ENCODE assay signal across 29 cellular contexts in genomic region chr4:100224701-100225100, GRCh38. TPM values are rescaled to one million over a fixed set of nuclear protein-coding genes. Genes with fewer than 3 reads are reported as not detected.
"Had no signal": no experiment of that assay in that cellular context is flagged by ENCODE, and none has a peak within 500 bp of the region (broad histone marks: within the 10 kb centered on the region; RNA-seq: fewer than 3 reads in every experiment).

No MANE protein-coding gene starts in this region.

- H3K36me3 ChIP-seq: ovary, right lobe of liver, sigmoid colon, stomach, thoracic aorta, thyroid gland, tibial nerve, upper lobe of left lung, vagina had no signal

- H3K4me3 ChIP-seq: ovary, psoas muscle, right lobe of liver, sigmoid colon, stomach, thoracic aorta, thyroid gland, tibial nerve, upper lobe of left lung, vagina had no signal

- H3K4me3 Mint-ChIP-seq: naive thymus-derived CD8-positive, alpha-beta T cell; natural killer cell treated with Interleukin-12 subunit alpha and Interleukin-12 subunit beta and Interleukin-15 and Interleukin-18, amount 100 ng/mL, for 72 hours; nephron progenitor cell; stimulated activated effector memory CD8-positive, alpha-beta T cell treated with anti-CD3 and anti-CD28 coated beads, Interleukin-12 subunit alpha, Interleukin-12 subunit beta, amount 100 ng/mL, for 72 hours; stimulated activated naive B cell treated with anti-CD40 and anti-IgM and Interleukin-4, amounts not matched to agents 10 μg/mL and 1 μg/mL and 100 μg/mL, for 72 hours; stimulated activated naive CD8-positive, alpha-beta T cell treated with anti-CD3 and anti-CD28 coated beads, Interleukin-15, Interleukin-2, amounts not matched to agents 100 ng/mL and 50 ng/mL, for 24 hours had no signal

- H3K27ac ChIP-seq: ovary, parathyroid adenoma, psoas muscle, right lobe of liver, sigmoid colon, stomach, thoracic aorta, thyroid gland, tibial nerve, upper lobe of left lung, vagina had no signal

- H3K36me3 Mint-ChIP-seq: stimulated activated effector memory CD8-positive, alpha-beta T cell treated with anti-CD3 and anti-CD28 coated beads, Interleukin-12 subunit alpha, Interleukin-12 subunit beta, amount 100 ng/mL, for 72 hours had no signal

- H3K79me2 ChIP-seq: parathyroid adenoma had no signal

- H3K27ac Mint-ChIP-seq: naive thymus-derived CD8-positive, alpha-beta T cell; natural killer cell treated with Interleukin-12 subunit alpha and Interleukin-12 subunit beta and Interleukin-15 and Interleukin-18, amount 100 ng/mL, for 72 hours; nephron progenitor cell; progenitor cell of endocrine pancreas; stimulated activated effector memory CD8-positive, alpha-beta T cell treated with anti-CD3 and anti-CD28 coated beads, Interleukin-12 subunit alpha, Interleukin-12 subunit beta, amount 100 ng/mL, for 72 hours; stimulated activated naive B cell treated with anti-CD40 and anti-IgM and Interleukin-4, amounts not matched to agents 10 μg/mL and 1 μg/mL and 100 μg/mL, for 72 hours; stimulated activated naive CD8-positive, alpha-beta T cell treated with anti-CD3 and anti-CD28 coated beads, Interleukin-15, Interleukin-2, amounts not matched to agents 100 ng/mL and 50 ng/mL, for 24 hours had no signal

- H3K27me3 ChIP-seq: ovary, right lobe of liver, sigmoid colon, stomach, thyroid gland, tibial nerve, upper lobe of left lung, vagina had no signal

- DNase-seq: naive thymus-derived CD8-positive, alpha-beta T cell; nephron progenitor cell; occipital lobe; ovary; posterior cingulate gyrus; psoas muscle; right cardiac atrium; right lobe of liver; sigmoid colon; small intestine; stimulated activated CD4-positive, alpha-beta T cell treated with anti-CD3 and anti-CD28 coated beads, Interleukin-15, amount 100 ng/mL, for 24 hours; stimulated activated CD4-positive, alpha-beta T cell treated with anti-CD3 and anti-CD28 coated beads, Interleukin-2, amount 100 ng/mL, for 24 hours; stimulated activated CD4-positive, alpha-beta T cell treated with anti-CD3 and anti-CD28 coated beads, Interleukin-2, amount 100 ng/mL, for 48 hours; stimulated activated CD4-positive, alpha-beta T cell treated with anti-CD3 and anti-CD28 coated beads, Interleukin-4, amount 100 ng/mL, for 24 hours; stimulated activated naive B cell treated with anti-CD40 and anti-IgM and Interleukin-4, amounts not matched to agents 10 μg/mL and 1 μg/mL and 100 μg/mL, for 72 hours; stimulated activated naive CD4-positive, alpha-beta T cell treated with Interleukin-2 at 50 U/mL for 16 hours; stomach; thyroid gland; trophoblast cell; upper lobe of left lung had no signal

- H3K9me3 ChIP-seq: thyroid gland had no signal

- H3K9ac ChIP-seq: parathyroid adenoma had no signal

- ATAC-seq: naive thymus-derived CD8-positive, alpha-beta T cell; natural killer cell treated with Interleukin-12 subunit alpha and Interleukin-12 subunit beta and Interleukin-15 and Interleukin-18, amount 100 ng/mL, for 72 hours; psoas muscle; right cardiac atrium; right lobe of liver; stimulated activated naive B cell treated with anti-CD40 and anti-IgM and Interleukin-4, amounts not matched to agents 10 μg/mL and 1 μg/mL and 100 μg/mL, for 72 hours had no signal

- H2AFZ ChIP-seq: parathyroid adenoma had no signal

- H3K4me1 Mint-ChIP-seq: naive thymus-derived CD8-positive, alpha-beta T cell; nephron progenitor cell; stimulated activated effector memory CD8-positive, alpha-beta T cell treated with anti-CD3 and anti-CD28 coated beads, Interleukin-12 subunit alpha, Interleukin-12 subunit beta, amount 100 ng/mL, for 72 hours; stimulated activated naive B cell treated with anti-CD40 and anti-IgM and Interleukin-4, amounts not matched to agents 10 μg/mL and 1 μg/mL and 100 μg/mL, for 72 hours had no signal

- FAIRE-seq: small intestine, urothelium cell line had no signal

- H3K27me3 Mint-ChIP-seq: progenitor cell of endocrine pancreas had no signal

- H3K4me1 ChIP-seq: parathyroid adenoma, psoas muscle, right lobe of liver, sigmoid colon, stomach, thyroid gland, tibial nerve, upper lobe of left lung, vagina had no signal

RNA-seq across cellular contexts. Expression of gene DDIT4L, which starts 34.4 kb away (rescaled TPM):
- total RNA-seq: naive thymus-derived CD8-positive, alpha-beta T cell had no signal
